ENCODE assay signal across 23 cellular contexts in genomic region chr7:12385364-12385786, GRCh38. TPM values are rescaled to one million over a fixed set of nuclear protein-coding genes. Genes with fewer than 3 reads are reported as not detected.
DNase-seq lines count a peak whose midpoint lies in the region; ATAC-seq, FAIRE-seq and TF ChIP-seq lines count a peak whose summit lies in the region.
"Had no signal": no experiment of that assay in that cellular context is flagged by ENCODE, and none has a peak within 500 bp of the region (broad histone marks: within the 10 kb centered on the region; RNA-seq: fewer than 3 reads in every experiment).

No MANE protein-coding gene starts in this region.

- no peaks in the 10 kb centered on the region for H3K9me1 ChIP-seq in K562 (ENCODE audit: control insufficient read depth, insufficient read depth, low read length)

- TF ChIP-seq POLR2A in K562 (conservative IDR thresholded peaks at IDR 0.05): no peak

- H3K9ac ChIP-seq in K562 (ENCODE audit: insufficient read depth in 1 of 2, low read depth in 2 of 2, low read length in 2 of 2): peak overlapping the region in 1 of 2 experiments; percentile 54; a peak in 2 of 4 replicates

- H3K27ac ChIP-seq in K562 (ENCODE audit: extremely low read depth, low read depth, low read length): peak overlapping the region; percentile 82; the same call in 2 of the 3 replicates
- H3K27ac ChIP-seq: HL-60, SK-N-MC had no signal

- no peak for TF ChIP-seq RAD21 in K562 (CRISPR knock-in tag; conservative IDR thresholded peaks at IDR 0.05 in 1 of 2, IDR thresholded peaks at IDR 0.05 in 1 of 2)

- POLR2A ChIA-PET in K562 (lab: Yijun Ruan, JAX): interaction anchor here (0.7 to 1.5 kb wide), 9 partner anchors 11 to 301 kb away, joined by 3 to 6 read pairs (median 3); partner anchors contain the start of gene VWDE

- peak; percentile 99 for TF ChIP-seq EP300 in K562 (IDR thresholded peaks at IDR 0.05; ENCODE audit: low read length)

- CTCF ChIA-PET in K562 (lab: Yijun Ruan, JAX; ENCODE audit: low intra/inter-chr PET ratio): interaction anchor here (1.1 kb wide), 1 partner anchor 23 kb away, joined by 3 read pairs; no protein-coding TSS in a partner anchor

- no peak overlapping the region for H2AFZ ChIP-seq in K562 (ENCODE audit: low read depth, low read length)

- 0% methylated on average over 2 of the region's 2 CpGs for WGBS in K562 (ENCODE audit: insufficient coverage, low coverage, missing lambda C conversion rate)

- FAIRE-seq in K562 (lab: Jason Lieb, UNC): peak; percentile 85
- FAIRE-seq: endothelial cell of umbilical vein had no signal

- intact Hi-C loops in K562 (cut with micrococcal nuclease): loop anchor here (1.0 to 10.0 kb wide), 3 partner anchors 18 to 199 kb away; partner anchors contain the start of gene VWDE
- intact Hi-C loops in cardiac septum (cut with DNase I): no loop called here

- no peaks in the 10 kb centered on the region for H3K27me3 ChIP-seq in K562 (ENCODE audit: control insufficient read depth in 2 of 2, insufficient read depth in 2 of 2, low read length in 2 of 2)
- H3K27me3 ChIP-seq: right atrium auricular region had no signal

- H3K79me2 ChIP-seq in K562 (ENCODE audit: control insufficient read depth, insufficient read depth, low read length): peaks cover 82% of the 10 kb centered on the region

- BruUV-seq in K562 (replicated peaks; lab: Mats Ljungman, UMichigan): no TSS peak

- H3K4me2 ChIP-seq in K562 (ENCODE audit: insufficient read depth, low read length): peak overlapping the region; percentile 2; the same call in 1 of the 2 replicates

- peak; percentile 8 for DNase-seq in DMS53 treated with DMSO at 0.1 percent for 48 hours (lab: John Stamatoyannopoulos, UW; ENCODE audit: unreplicated experiment)
- DNase-seq in NCI-H187 (lab: John Stamatoyannopoulos, UW): peak; percentile 45 to 52
- peak; percentile 87 for DNase-seq in NCI-H69 (lab: John Stamatoyannopoulos, UW)
- peak; percentile 36 to 92 (median 58) for DNase-seq in K562 (ENCODE audit: extremely low read depth in 1 of 4, low spot score in 3 of 4)
- DNase-seq in DMS79 (lab: John Stamatoyannopoulos, UW): no peak
- DNase-seq in GF-D8 (lab: John Stamatoyannopoulos, UW): no peak
- DNase-seq in cardiac septum (ENCODE audit: low spot score): no peak
- DNase-seq: activated CD4-positive, alpha-beta T cell treated with anti-CD3 and anti-CD28 coated beads, Interleukin-2, amount 10 ng/mL, durations not matched to agents 24 days and 14 days; islet precursor cell; NCI-H446 treated with DMSO at 0.1 percent for 48 hours; stimulated activated CD4-positive, alpha-beta T cell treated with anti-CD3 and anti-CD28 coated beads, Interleukin-12 subunit alpha, Interleukin-12 subunit beta, amount 100 ng/mL, for 4 hours had no signal

- H3K4me1 ChIP-seq in K562 (replicated peaks in 1 of 2; ENCODE audit: control insufficient read depth in 2 of 2, insufficient read depth in 2 of 2, low read length in 2 of 2): peaks cover 12 to 32% of the 10 kb centered on the region in 2 experiments

- ATAC-seq in K562 (peak; percentile 91), GM19463 (IDR thresholded peaks at IDR 0.05; ENCODE audit: unreplicated experiment) (no peak)
- ATAC-seq: HCT116, Panc1 had no signal

- H3K4me3 ChIP-seq in K562: no peak overlapping the region
- H3K4me3 ChIP-seq: right atrium auricular region, SK-N-MC had no signal

- H4K20me1 ChIP-seq in K562 (replicated peaks; ENCODE audit: control insufficient read depth, insufficient read depth, low read length): no peaks in the 10 kb centered on the region

- in situ Hi-C loops in K562 (cut with MboI): no loop called here

- peaks cover 78% of the 10 kb centered on the region for H3K36me3 ChIP-seq in K562 (ENCODE audit: control insufficient read depth, insufficient read depth, low read length)
- H3K36me3 ChIP-seq: right atrium auricular region had no signal

- TF ChIP-seq CTCF in K562 (IDR thresholded peaks at IDR 0.05 in 2 of 3, conservative IDR thresholded peaks at IDR 0.05 in 1 of 3; ENCODE audit: insufficient read depth in 2 of 3, low read depth in 1 of 3, low read length in 3 of 3): no peak

- H3K9me3 ChIP-seq in K562 (replicated peaks; ENCODE audit: control insufficient read depth, insufficient read depth, low read depth, low read length): no peaks in the 10 kb centered on the region; the same call in 1 of the 2 replicates
- H3K9me3 ChIP-seq: right atrium auricular region had no signal

TF ChIP-seq in K562, 482 proteins besides CTCF, POLR2A, EP300 and RAD21 (continues in another document):
- TF ChIP-seq U2AF1 (optimal IDR thresholded peaks at IDR 0.05; ENCODE audit: low read depth, low read length) (no peak), FIP1L1 (IDR thresholded peaks at IDR 0.05; ENCODE audit: low read depth, low read length, poor library complexity, severe bottlenecking) (no peak), PURB (CRISPR knock-in tag; IDR thresholded peaks at IDR 0.05; ENCODE audit: low read depth) (no peak), SAP30 (IDR thresholded peaks at IDR 0.05; ENCODE audit: borderline replicate concordance, insufficient read depth, low read depth, low read length, poor library complexity, severe bottlenecking) (no peak), ZNF274 (IDR thresholded peaks at IDR 0.05; ENCODE audit: borderline replicate concordance, low read depth, low read length) (no peak), OTX1 (CRISPR knock-in tag; IDR thresholded peaks at IDR 0.05) (no peak), ZNF146 (CRISPR knock-in tag; IDR thresholded peaks at IDR 0.05; ENCODE audit: unreplicated experiment) (no peak), PHF20 (IDR thresholded peaks at IDR 0.05; ENCODE audit: partially characterized antibody) (no peak), SMAD3 (CRISPR knock-in tag; conservative IDR thresholded peaks at IDR 0.05) (peak; percentile 65; the same call in 1 of the 2 replicates), EGR1 (conservative IDR thresholded peaks at IDR 0.05) (no peak), MAFK (IDR thresholded peaks at IDR 0.05; ENCODE audit: low read length) (no peak; the same call in 1 of the 2 replicates), PREB (CRISPR knock-in tag; IDR thresholded peaks at IDR 0.05) (no peak), TAF1 (IDR thresholded peaks at IDR 0.05; ENCODE audit: control insufficient read depth, extremely low read depth, insufficient read depth, low read length, severe bottlenecking) (no peak), HOXB6 (CRISPR knock-in tag; IDR thresholded peaks at IDR 0.05; ENCODE audit: borderline replicate concordance) (no peak)
- TF ChIP-seq, protein P1, sequence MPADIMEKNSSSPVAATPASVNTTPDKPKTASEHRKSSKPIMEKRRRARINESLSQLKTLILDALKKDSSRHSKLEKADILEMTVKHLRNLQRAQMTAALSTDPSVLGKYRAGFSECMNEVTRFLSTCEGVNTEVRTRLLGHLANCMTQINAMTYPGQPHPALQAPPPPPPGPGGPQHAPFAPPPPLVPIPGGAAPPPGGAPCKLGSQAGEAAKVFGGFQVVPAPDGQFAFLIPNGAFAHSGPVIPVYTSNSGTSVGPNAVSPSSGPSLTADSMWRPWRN (IDR thresholded peaks at IDR 0.05; ENCODE audit: low read depth): peak; percentile 70
- TF ChIP-seq, protein P2, sequence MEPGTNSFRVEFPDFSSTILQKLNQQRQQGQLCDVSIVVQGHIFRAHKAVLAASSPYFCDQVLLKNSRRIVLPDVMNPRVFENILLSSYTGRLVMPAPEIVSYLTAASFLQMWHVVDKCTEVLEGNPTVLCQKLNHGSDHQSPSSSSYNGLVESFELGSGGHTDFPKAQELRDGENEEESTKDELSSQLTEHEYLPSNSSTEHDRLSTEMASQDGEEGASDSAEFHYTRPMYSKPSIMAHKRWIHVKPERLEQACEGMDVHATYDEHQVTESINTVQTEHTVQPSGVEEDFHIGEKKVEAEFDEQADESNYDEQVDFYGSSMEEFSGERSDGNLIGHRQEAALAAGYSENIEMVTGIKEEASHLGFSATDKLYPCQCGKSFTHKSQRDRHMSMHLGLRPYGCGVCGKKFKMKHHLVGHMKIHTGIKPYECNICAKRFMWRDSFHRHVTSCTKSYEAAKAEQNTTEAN (CRISPR knock-in tag; IDR thresholded peaks at IDR 0.05): no peak

RNA-seq across cellular contexts. Expression of gene VWDE, which starts 18.3 kb away (rescaled TPM):
- 232 and 720 TPM in 2 replicates for total RNA-seq in K562 (2011; cell fraction: chromatin; rRNA removed; ENCODE audit: low replicate concordance)
- total RNA-seq in K562 (2011; cell fraction: nucleolus; rRNA removed): 107 and 158 TPM in 2 replicates
- 188 and 193 TPM in 2 replicates for total RNA-seq in K562 (2011; cell fraction: nucleoplasm; rRNA removed)
- total RNA-seq in K562 (2014; rRNA removed) (58.9 and 63.1 TPM in 2 replicates), K562 (2014; rRNA removed; fragmentation: Illumina TruSeq; extraction: Trizol) (125 and 149 TPM in 2 replicates), K562 (2015; rRNA removed; fragmentation: Illumina TruSeq; extraction: Trizol) (99.5 and 99.6 TPM in 2 replicates), K562 (2021) (89.3 and 92.6 TPM in 2 replicates), cardiac septum (0.38 TPM)
- polyA plus RNA-seq in K562 (2011; rRNA removed) (154 and 162 TPM in 2 replicates), K562 (2014; fragmentation: Illumina TruSeq; extraction: Trizol) (88.5 and 95.2 TPM in 2 replicates), K562 (2014; fragmentation: Nextera tagmentation; extraction: Ambion mirVana) (10 to 100 TPM; 40.6 to 51.0 TPM), K562 (2014; rRNA removed) (89.6 and 116 TPM in 2 replicates)
- 20.7 and 41.1 TPM in 2 replicates for polyA plus RNA-seq in K562 (2011; cell fraction: cytosol; rRNA removed)
- 473 and 611 TPM in 2 replicates for polyA plus RNA-seq in K562 (2011; cell fraction: nucleus; rRNA removed)
- 50.0 and 60.1 TPM in 2 replicates for polyA plus RNA-seq in K562 (2012)
- 192 and 222 TPM in 2 replicates for polyA minus RNA-seq in K562 (2011; rRNA and poly(A)+ RNA removed)
- 32.4 and 41.3 TPM in 2 replicates for polyA minus RNA-seq in K562 (2011; cell fraction: cytosol; rRNA and poly(A)+ RNA removed)
- 352 and 568 TPM in 2 replicates for polyA minus RNA-seq in K562 (2011; cell fraction: nucleus; rRNA and poly(A)+ RNA removed)
- total RNA-seq: lung microvascular endothelial cell, myocyte, subcutaneous adipose tissue had no signal
- polyA plus RNA-seq: CD14-positive monocyte, IgD-negative memory B cell had no signal

Comparison
In these comparisons a context has a peak if more than half of its experiments do, and no peak if none do; other contexts are left out.
1. DNase-seq: peak in DMS53 treated with DMSO at 0.1 percent for 48 hours (single experiment), NCI-H187 (2 of 2), NCI-H69 (single experiment) and K562 (4 of 4); none in DMS79 (single experiment), GF-D8 (single experiment) and cardiac septum (single experiment).
2. RNA of gene VWDE, which starts 18.3 kb away (total RNA-seq): 58.9 to 720 TPM in K562; 0.38 TPM in cardiac septum (single experiment); every median in the first group is over 10 times any median in the second.